Comparison of ENCODE assay signal across 1 cellular context in the genomic region with DNA sequence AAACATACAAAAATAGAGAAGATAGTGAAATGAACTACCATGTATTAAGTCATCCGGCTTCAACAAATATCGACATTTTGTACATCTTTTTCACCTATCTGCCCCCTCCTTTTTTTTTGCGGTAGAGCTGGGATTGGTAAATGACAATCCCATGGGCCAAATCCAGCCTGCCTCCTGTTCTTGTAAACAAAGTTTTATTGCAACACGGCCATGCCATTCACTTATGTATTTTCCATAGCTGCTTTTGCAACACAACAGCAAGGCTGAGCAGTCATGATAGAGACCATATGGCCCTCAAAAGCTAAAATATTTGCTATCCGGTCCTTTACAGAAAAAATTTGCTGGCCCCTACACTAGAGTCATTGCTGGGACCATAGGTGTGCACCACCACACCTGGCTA.
TF ChIP-seq lines count a peak whose summit lies in the region.

No MANE protein-coding gene starts in this region.

TF ChIP-seq in H1, 55 proteins besides CTCF, POLR2A, EP300 and RAD21:
- TF ChIP-seq EGR1 (IDR thresholded peaks at IDR 0.05; ENCODE audit: borderline replicate concordance, low read depth, low read length) (no peak), SIN3A (conservative IDR thresholded peaks at IDR 0.05 in 1 of 2, IDR thresholded peaks at IDR 0.05 in 1 of 2; ENCODE audit: low read depth in 1 of 2, low read length in 2 of 2) (no peak), YY1 (IDR thresholded peaks at IDR 0.05; ENCODE audit: low read depth, low read length) (no peak), KDM4A (IDR thresholded peaks at IDR 0.05; ENCODE audit: low read depth, low read length, severe bottlenecking) (no peak), RFX5 (IDR thresholded peaks at IDR 0.05; ENCODE audit: borderline replicate concordance, low read depth, low read length) (no peak), HDAC2 (IDR thresholded peaks at IDR 0.05; ENCODE audit: borderline replicate concordance in 1 of 2, low read depth in 2 of 2, low read length in 2 of 2) (no peak), BACH1 (IDR thresholded peaks at IDR 0.05; ENCODE audit: low read length) (no peak), SIX5 (IDR thresholded peaks at IDR 0.05; ENCODE audit: low read depth, low read length) (no peak), HDAC6 (IDR thresholded peaks at IDR 0.05; ENCODE audit: low read depth, low read length) (no peak), SAP30 (IDR thresholded peaks at IDR 0.05; ENCODE audit: insufficient read depth, insufficient replicate concordance, low read length) (no peak), TAF1 (IDR thresholded peaks at IDR 0.05; ENCODE audit: low read depth, low read length) (no peak), KDM1A (IDR thresholded peaks at IDR 0.05; ENCODE audit: borderline replicate concordance, low read length) (no peak), SIRT6 (IDR thresholded peaks at IDR 0.05; ENCODE audit: low read length) (no peak), NANOG (IDR thresholded peaks at IDR 0.05; ENCODE audit: insufficient read depth, low read depth, low read length, poor library complexity, severe bottlenecking) (no peak), SUZ12 (IDR thresholded peaks at IDR 0.05; ENCODE audit: low read length) (no peak), SP4 (IDR thresholded peaks at IDR 0.05; ENCODE audit: low read length) (no peak), CEBPB (IDR thresholded peaks at IDR 0.05; ENCODE audit: low read depth, low read length) (no peak)
- TF ChIP-seq, protein P1, sequence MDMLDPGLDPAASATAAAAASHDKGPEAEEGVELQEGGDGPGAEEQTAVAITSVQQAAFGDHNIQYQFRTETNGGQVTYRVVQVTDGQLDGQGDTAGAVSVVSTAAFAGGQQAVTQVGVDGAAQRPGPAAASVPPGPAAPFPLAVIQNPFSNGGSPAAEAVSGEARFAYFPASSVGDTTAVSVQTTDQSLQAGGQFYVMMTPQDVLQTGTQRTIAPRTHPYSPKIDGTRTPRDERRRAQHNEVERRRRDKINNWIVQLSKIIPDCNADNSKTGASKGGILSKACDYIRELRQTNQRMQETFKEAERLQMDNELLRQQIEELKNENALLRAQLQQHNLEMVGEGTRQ (IDR thresholded peaks at IDR 0.05; ENCODE audit: low read length): no peak
- TF ChIP-seq, protein P2, sequence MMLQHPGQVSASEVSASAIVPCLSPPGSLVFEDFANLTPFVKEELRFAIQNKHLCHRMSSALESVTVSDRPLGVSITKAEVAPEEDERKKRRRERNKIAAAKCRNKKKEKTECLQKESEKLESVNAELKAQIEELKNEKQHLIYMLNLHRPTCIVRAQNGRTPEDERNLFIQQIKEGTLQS (IDR thresholded peaks at IDR 0.05; ENCODE audit: insufficient read depth, low read depth, low read length): no peak
- TF ChIP-seq, protein P3, sequence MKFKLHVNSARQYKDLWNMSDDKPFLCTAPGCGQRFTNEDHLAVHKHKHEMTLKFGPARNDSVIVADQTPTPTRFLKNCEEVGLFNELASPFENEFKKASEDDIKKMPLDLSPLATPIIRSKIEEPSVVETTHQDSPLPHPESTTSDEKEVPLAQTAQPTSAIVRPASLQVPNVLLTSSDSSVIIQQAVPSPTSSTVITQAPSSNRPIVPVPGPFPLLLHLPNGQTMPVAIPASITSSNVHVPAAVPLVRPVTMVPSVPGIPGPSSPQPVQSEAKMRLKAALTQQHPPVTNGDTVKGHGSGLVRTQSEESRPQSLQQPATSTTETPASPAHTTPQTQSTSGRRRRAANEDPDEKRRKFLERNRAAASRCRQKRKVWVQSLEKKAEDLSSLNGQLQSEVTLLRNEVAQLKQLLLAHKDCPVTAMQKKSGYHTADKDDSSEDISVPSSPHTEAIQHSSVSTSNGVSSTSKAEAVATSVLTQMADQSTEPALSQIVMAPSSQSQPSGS (IDR thresholded peaks at IDR 0.05; ENCODE audit: low read length): no peak
